Comparison of ENCODE assay signal across 1 cellular context in genomic region chr4:145886871-145887240, GRCh38.
TF ChIP-seq lines count a peak whose summit lies in the region.

No MANE protein-coding gene starts in this region.

TF ChIP-seq in WTC11, 78 proteins besides CTCF, POLR2A, EP300 and RAD21 (continued from another document):
- TF ChIP-seq E2F5 (CRISPR knock-in tag; IDR thresholded peaks at IDR 0.05) (no peak), E2F1 (CRISPR knock-in tag; IDR thresholded peaks at IDR 0.05) (no peak), ZBTB43 (CRISPR knock-in tag; IDR thresholded peaks at IDR 0.05) (no peak), USF1 (CRISPR knock-in tag; IDR thresholded peaks at IDR 0.05) (no peak), FOXP1 (CRISPR knock-in tag; IDR thresholded peaks at IDR 0.05; ENCODE audit: borderline replicate concordance) (no peak), MAX (CRISPR knock-in tag; IDR thresholded peaks at IDR 0.05) (no peak), PRRX2 (CRISPR knock-in tag; IDR thresholded peaks at IDR 0.05) (no peak), ZNF232 (CRISPR knock-in tag; IDR thresholded peaks at IDR 0.05) (no peak), ATF1 (CRISPR knock-in tag; IDR thresholded peaks at IDR 0.05) (no peak), HMGXB4 (CRISPR knock-in tag; IDR thresholded peaks at IDR 0.05) (no peak), MYBL2 (CRISPR knock-in tag; IDR thresholded peaks at IDR 0.05) (no peak), FOXP4 (CRISPR knock-in tag; IDR thresholded peaks at IDR 0.05) (no peak), NFATC4 (CRISPR knock-in tag; IDR thresholded peaks at IDR 0.05) (no peak)
TF ChIP-seq in WTC11: peak in this region for 0.
